In the genomic region with DNA sequence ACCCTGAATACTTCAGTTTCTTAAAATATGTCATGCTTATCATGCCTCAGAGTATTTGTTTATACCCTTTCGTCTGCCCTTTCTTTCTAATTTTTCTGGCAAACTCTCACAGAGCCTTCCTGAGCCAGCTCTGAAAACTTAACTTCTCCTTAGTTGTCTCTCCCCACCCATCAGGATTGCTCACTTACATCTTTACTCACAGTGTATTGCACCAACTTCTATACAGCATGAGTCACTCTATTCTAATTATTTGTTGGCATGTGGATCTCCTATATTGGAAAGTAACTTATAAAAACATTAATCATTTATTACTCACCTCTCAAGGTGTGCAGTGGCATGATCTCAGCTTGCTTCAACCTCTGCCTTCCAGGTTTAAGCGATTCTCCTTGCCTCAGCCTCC, we compare ENCODE assay signal across 17 cellular contexts.
DNase-seq lines count a peak whose midpoint lies in the region; ATAC-seq and TF ChIP-seq lines count a peak whose summit lies in the region.
"Had no signal": no experiment of that assay in that cellular context is flagged by ENCODE, and none has a peak within 500 bp of the region (broad histone marks: within the 10 kb centered on the region; RNA-seq: fewer than 3 reads in every experiment).

No MANE protein-coding gene starts in this region.

- no peaks in the 10 kb centered on the region for H3K36me3 ChIP-seq in fibroblast of lung (ENCODE audit: control insufficient read depth, insufficient read depth, low read length)

- no peaks in the 10 kb centered on the region for H4K20me1 ChIP-seq in fibroblast of lung (ENCODE audit: control insufficient read depth, extremely low read depth, insufficient read depth, low read length)

- no peak overlapping the region for H3K4me2 ChIP-seq in fibroblast of lung (ENCODE audit: extremely low read depth, insufficient read depth, low read length)

- no peak overlapping the region for H3K9ac ChIP-seq in fibroblast of lung (ENCODE audit: insufficient read depth, low read length)

- H2AFZ ChIP-seq in fibroblast of lung (ENCODE audit: low read length): no peak overlapping the region

- H3K79me2 ChIP-seq in fibroblast of lung (ENCODE audit: control insufficient read depth, insufficient read depth, low read length): no peaks in the 10 kb centered on the region

- H3K27ac ChIP-seq in fibroblast of lung (ENCODE audit: insufficient read depth, low read length): no peak overlapping the region
- H3K27ac ChIP-seq: VCaP had no signal

- no peak for TF ChIP-seq CTCF in fibroblast of lung (conservative IDR thresholded peaks at IDR 0.05 in 1 of 2, IDR thresholded peaks at IDR 0.05 in 1 of 2; ENCODE audit: low read depth in 1 of 2, low read length in 2 of 2)

- no peaks in the 10 kb centered on the region for H3K4me1 ChIP-seq in fibroblast of lung (ENCODE audit: control insufficient read depth, extremely low read depth, insufficient read depth, low read length)

- no peaks in the 10 kb centered on the region for H3K9me3 ChIP-seq in fibroblast of lung (ENCODE audit: control insufficient read depth, insufficient read depth, low read depth, low read length)

- no peaks in the 10 kb centered on the region for H3K27me3 ChIP-seq in fibroblast of lung (ENCODE audit: control insufficient read depth, insufficient read depth, low read length)

- ATAC-seq in GM21390 (IDR thresholded peaks at IDR 0.05; ENCODE audit: unreplicated experiment): no peak
- ATAC-seq: naive thymus-derived CD4-positive, alpha-beta T cell; Panc1 had no signal

- H3K4me3 ChIP-seq in fibroblast of lung (replicated peaks in 1 of 4; ENCODE audit: control extremely low read depth in 1 of 4, insufficient read depth in 1 of 4, low read depth in 3 of 4, low read length in 4 of 4): no peak overlapping the region

- peak; percentile 57 for DNase-seq in HPDE6-E6E7 (ENCODE audit: extremely low spot score)
- peak; percentile 19 for DNase-seq in SW480 (ENCODE audit: low spot score)
- peak; percentile 38 to 86 for DNase-seq in fibroblast of lung (ENCODE audit: low read depth in 2 of 2)
- peak; percentile 88 for DNase-seq in renal cortical epithelial cell (ENCODE audit: low read depth)
- DNase-seq in SKM-1 (lab: John Stamatoyannopoulos, UW; ENCODE audit: unreplicated experiment): no peak
- DNase-seq in stimulated activated CD8-positive, alpha-beta memory T cell treated with anti-CD3 and anti-CD28 coated beads, Interleukin-4, amount 100 ng/mL, for 48 hours: no peak
- DNase-seq in Kasumi-1 (lab: John Stamatoyannopoulos, UW): no peak
- DNase-seq: activated CD8-positive, alpha-beta memory T cell treated with anti-CD3 and anti-CD28 coated beads for 24 hours; anterior cingulate cortex; DMS153; naive thymus-derived CD4-positive, alpha-beta T cell; NCI-H1930; NCI-H526; SW 1271 had no signal

Comparison
In these comparisons a context has a peak if more than half of its experiments do, and no peak if none do; other contexts are left out.
1. DNase-seq: peak in HPDE6-E6E7 (single experiment), SW480 (single experiment), fibroblast of lung (2 of 2) and renal cortical epithelial cell (single experiment); none in SKM-1 (single experiment), stimulated activated CD8-positive, alpha-beta memory T cell treated with anti-CD3 and anti-CD28 coated beads, Interleukin-4, amount 100 ng/mL, for 48 hours (single experiment) and Kasumi-1 (0 of 2).